ENCODE assay signal across 13 cellular contexts in the genomic region with DNA sequence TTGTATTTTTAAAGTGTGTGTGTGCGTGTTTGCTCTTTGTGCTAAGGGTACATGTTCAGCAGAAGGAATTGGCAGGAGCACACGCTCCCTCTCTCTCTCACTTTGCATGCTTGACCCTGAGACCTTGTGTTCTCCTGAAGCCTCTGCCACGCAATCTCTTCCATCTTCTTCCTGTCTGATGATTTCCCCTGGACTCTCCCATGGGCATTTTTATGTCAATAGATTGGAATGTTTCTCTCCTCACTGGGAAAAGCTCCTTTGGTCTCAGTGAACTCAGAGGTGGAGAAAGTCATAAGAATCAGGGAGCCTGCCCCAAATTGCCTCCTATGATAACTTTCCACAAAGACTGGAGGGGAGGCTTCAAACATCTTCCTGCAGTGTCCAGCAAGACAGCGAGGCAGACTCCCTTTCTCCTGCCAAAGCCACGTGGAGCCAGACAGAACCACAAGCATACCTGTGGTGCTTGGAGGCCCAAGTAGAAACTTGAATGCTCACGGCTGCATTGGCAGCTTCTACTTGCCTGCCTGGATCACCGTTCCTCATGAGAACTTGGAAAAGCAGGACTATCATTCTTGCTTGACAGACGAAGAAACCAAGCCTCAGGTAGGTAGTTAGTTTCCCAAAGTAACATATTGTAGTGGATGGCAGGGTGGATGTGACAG.
DNase-seq lines count a peak whose midpoint lies in the region; ATAC-seq and TF ChIP-seq lines count a peak whose summit lies in the region.
"Had no signal": no experiment of that assay in that cellular context is flagged by ENCODE, and none has a peak within 500 bp of the region (broad histone marks: within the 10 kb centered on the region; RNA-seq: fewer than 3 reads in every experiment).

No MANE protein-coding gene starts in this region.

- POLR2A ChIA-PET in BJ (lab: Charles Lee) = interaction anchor here (1.4 kb wide), 1 partner anchor 17 kb away, joined by 5 read pairs; no protein-coding TSS in a partner anchor

- H3K9me3 ChIP-seq in gastrocnemius medialis (no peaks in the 10 kb centered on the region), stomach (no peaks in the 10 kb centered on the region)
- H3K9me3 ChIP-seq: adrenal gland had no signal

- peak; percentile 86 for DNase-seq in BJ (ENCODE audit: low read depth)
- peak; percentile 28 for DNase-seq in amniotic stem cell (lab: John Stamatoyannopoulos, UW)
- peak; percentile 6 for DNase-seq in hepatic stellate cell (ENCODE audit: low spot score)
- peak; percentile 42 to 65 for DNase-seq in gastrocnemius medialis
- DNase-seq in NCI-H2196 (lab: John Stamatoyannopoulos, UW; ENCODE audit: unreplicated experiment) = no peak
- no peak for DNase-seq in stomach
- DNase-seq in natural killer cell = no peak
- DNase-seq: glutamatergic neuron; NCI-H510A; stimulated activated naive CD8-positive, alpha-beta T cell treated with anti-CD3 and anti-CD28 coated beads, Interleukin-15, amount 100 ng/mL, for 72 hours had no signal

- no peak overlapping the region for H3K4me3 Mint-ChIP-seq in natural killer cell
- H3K4me3 Mint-ChIP-seq: stimulated activated naive CD8-positive, alpha-beta T cell treated with anti-CD3 and anti-CD28 coated beads, Interleukin-15, amount 100 ng/mL, for 72 hours had no signal

- TF ChIP-seq POLR2A in gastrocnemius medialis (IDR thresholded peaks at IDR 0.05) (no peak), stomach (IDR thresholded peaks at IDR 0.05) (no peak)

- intact Hi-C loops in gastrocnemius medialis (cut with DNase I; ENCODE audit: low total_unique reads) = loop anchor here (10.0 kb wide), 1 partner anchor 210 kb away; no protein-coding TSS in a partner anchor
- intact Hi-C loops in stomach (cut with DNase I; ENCODE audit: low total_unique reads) = no loop called here
- intact Hi-C loops in natural killer cell (cut with micrococcal nuclease) = no loop called here

- H3K36me3 Mint-ChIP-seq in natural killer cell = no peaks in the 10 kb centered on the region

- in situ Hi-C loops in gastrocnemius medialis (cut with MboI; ENCODE audit: low sequenced_read_pairs in 4 of 4) = no loop called here

- H3K9me3 Mint-ChIP-seq in natural killer cell = peaks cover 0 to 5% of the 10 kb centered on the region in 2 donors
- H3K9me3 Mint-ChIP-seq: stimulated activated naive CD8-positive, alpha-beta T cell treated with anti-CD3 and anti-CD28 coated beads, Interleukin-15, amount 100 ng/mL, for 72 hours had no signal

- H3K36me3 ChIP-seq in BJ (ENCODE audit: control insufficient read depth, insufficient read depth, low read length) = no peaks in the 10 kb centered on the region
- no peaks in the 10 kb centered on the region for H3K36me3 ChIP-seq in gastrocnemius medialis
- no peaks in the 10 kb centered on the region for H3K36me3 ChIP-seq in stomach
- H3K36me3 ChIP-seq: adrenal gland; BLaER1 treated with 17β-estradiol and CSF1 and Interleukin-3, amounts not matched to agents 10 nM and 100 nM had no signal

- H3K27me3 ChIP-seq in BJ (ENCODE audit: control insufficient read depth, insufficient read depth, low read length) (no peaks in the 10 kb centered on the region), gastrocnemius medialis (no peaks in the 10 kb centered on the region), stomach (no peaks in the 10 kb centered on the region)
- H3K27me3 ChIP-seq: adrenal gland; BLaER1 treated with 17β-estradiol and CSF1 and Interleukin-3, amounts not matched to agents 10 nM and 100 nM had no signal

- no peak for TF ChIP-seq EP300 in stomach (IDR thresholded peaks at IDR 0.05)

- H3K4me3 ChIP-seq in BJ (ENCODE audit: low read depth, low read length) (no peak overlapping the region), gastrocnemius medialis (no peak overlapping the region), stomach (no peak overlapping the region)
- H3K4me3 ChIP-seq: adrenal gland; BLaER1 treated with 17β-estradiol and CSF1 and Interleukin-3, amounts not matched to agents 10 nM and 100 nM had no signal

- 64 to 81% (median 77%) methylated on average over 8 of the region's 8 CpGs for WGBS in stomach, 5 donors

- ATAC-seq in gastrocnemius medialis (peak; percentile 79 to 91), GM18858 (IDR thresholded peaks at IDR 0.05; ENCODE audit: unreplicated experiment) (no peak), natural killer cell (no peak)
- ATAC-seq: stimulated activated naive CD8-positive, alpha-beta T cell treated with anti-CD3 and anti-CD28 coated beads, Interleukin-15, amount 100 ng/mL, for 72 hours had no signal

- H3K27ac ChIP-seq in gastrocnemius medialis (peak overlapping the region; percentile 46 to 73 (median 61)), stomach (peak overlapping the region in 2 of 5 donors; percentile 55 to 60)
- H3K27ac ChIP-seq: BLaER1 treated with 17β-estradiol and CSF1 and Interleukin-3, amounts not matched to agents 10 nM and 100 nM had no signal

- H3K4me1 ChIP-seq in gastrocnemius medialis (no peaks in the 10 kb centered on the region), stomach (peaks cover 0 to 4% (median 0%) of the 10 kb centered on the region in 4 donors)
- H3K4me1 ChIP-seq: adrenal gland; BLaER1 treated with 17β-estradiol and CSF1 and Interleukin-3, amounts not matched to agents 10 nM and 100 nM had no signal

- H3K4me1 Mint-ChIP-seq in natural killer cell = no peaks in the 10 kb centered on the region
- H3K4me1 Mint-ChIP-seq: stimulated activated naive CD8-positive, alpha-beta T cell treated with anti-CD3 and anti-CD28 coated beads, Interleukin-15, amount 100 ng/mL, for 72 hours had no signal

- no peak for TF ChIP-seq CTCF in BJ (IDR thresholded peaks at IDR 0.05; ENCODE audit: insufficient read depth, low read depth, low read length)
- no peak for TF ChIP-seq CTCF in gastrocnemius medialis (IDR thresholded peaks at IDR 0.05 in 4 of 5, conservative IDR thresholded peaks at IDR 0.05 in 1 of 5)
- TF ChIP-seq CTCF in stomach (IDR thresholded peaks at IDR 0.05) = no peak
- TF ChIP-seq CTCF in natural killer cell (IDR thresholded peaks at IDR 0.05) = no peak

- H3K27me3 Mint-ChIP-seq in natural killer cell (ENCODE audit: low read depth in 2 of 2) = no peaks in the 10 kb centered on the region

- CTCF ChIA-PET in BJ (lab: Yijun Ruan, JAX) = interaction anchor here (0.7 kb wide), 1 partner anchor 219 kb away, joined by 3 read pairs; no protein-coding TSS in a partner anchor

- H3K27ac Mint-ChIP-seq in natural killer cell = no peak overlapping the region
- H3K27ac Mint-ChIP-seq: stimulated activated naive CD8-positive, alpha-beta T cell treated with anti-CD3 and anti-CD28 coated beads, Interleukin-15, amount 100 ng/mL, for 72 hours had no signal

Comparison
In these comparisons a context has a peak if more than half of its experiments do, and no peak if none do; other contexts are left out.
1. DNase-seq: peak in BJ (single experiment), amniotic stem cell (single experiment), hepatic stellate cell (single experiment) and gastrocnemius medialis (2 of 2); none in NCI-H2196 (single experiment), stomach (single experiment) and natural killer cell (single experiment).
2. ATAC-seq: peak in gastrocnemius medialis (2 of 2); none in GM18858 (single experiment) and natural killer cell (0 of 3).